ENCODE assay signal across 8 cellular contexts in genomic region chr18:13611616-13612110, GRCh38.
DNase-seq lines count a peak whose midpoint lies in the region; ATAC-seq and TF ChIP-seq lines count a peak whose summit lies in the region.

No MANE protein-coding gene starts in this region.

- peak overlapping the region; percentile 64 for H3K4me2 ChIP-seq in neural progenitor cell

- no peak for TF ChIP-seq CTCF in neural progenitor cell (IDR thresholded peaks at IDR 0.05)

- no peaks in the 10 kb centered on the region for H4K20me1 ChIP-seq in neural progenitor cell (ENCODE audit: low read depth)

- POLR2A ChIA-PET in T-cell (lab: Charles Lee) = interaction anchor here (0.7 to 1.1 kb wide), 4 partner anchors 14 to 174 kb away, joined by 3 read pairs; no protein-coding TSS in a partner anchor

- no peak overlapping the region for H3K9ac ChIP-seq in neural progenitor cell

- H2AFZ ChIP-seq in neural progenitor cell (replicated peaks) = peak overlapping the region; percentile 28

- H3K36me3 ChIP-seq in neural progenitor cell = no peaks in the 10 kb centered on the region

- no peak overlapping the region for H3K27ac ChIP-seq in neural progenitor cell

- peak overlapping the region; percentile 18 for H3K4me3 ChIP-seq in neural progenitor cell

- peaks cover 19% of the 10 kb centered on the region for H3K4me1 ChIP-seq in neural progenitor cell

- H3K4me3 Mint-ChIP-seq in T-cell (peak overlapping the region; percentile 74 to 96 (median 84)), neural progenitor cell (peak overlapping the region; percentile 79)

- H3K4me1 Mint-ChIP-seq in T-cell = peaks cover 77 to 89% (median 82%) of the 10 kb centered on the region in 3 donors
- H3K4me1 Mint-ChIP-seq in neural progenitor cell = peaks cover 25% of the 10 kb centered on the region

- H3K27ac Mint-ChIP-seq in T-cell = peak overlapping the region; percentile 81 to 91
- H3K27ac Mint-ChIP-seq in neural progenitor cell = no peak overlapping the region

- CTCF ChIA-PET in T-cell (lab: Charles Lee) = interaction anchor here in 1 of 2 donors (1.1 kb wide), 1 partner anchor 73 kb away, joined by 3 read pairs; no protein-coding TSS in a partner anchor

- H3F3A ChIP-seq in neural progenitor cell (ENCODE audit: low read depth) = no peaks in the 10 kb centered on the region

- peaks cover 34% of the 10 kb centered on the region for H3K27me3 ChIP-seq in neural progenitor cell

- no peaks in the 10 kb centered on the region for H3K9me3 ChIP-seq in neural progenitor cell (ENCODE audit: low read depth)

- peak; percentile 14 for DNase-seq in SKM-1 (lab: John Stamatoyannopoulos, UW; ENCODE audit: unreplicated experiment)
- DNase-seq in SKM-1 treated with dmso at 0.1 percent for 144 hours (lab: John Stamatoyannopoulos, UW; ENCODE audit: unreplicated experiment) = no peak
- DNase-seq in T-cell = peak in 3 of 34 experiments; percentile 18 to 23 (median 19)
- peak; percentile 28 for DNase-seq in fibroblast of gingiva (ENCODE audit: low read depth)
- DNase-seq in neural progenitor cell (ENCODE audit: low spot score) = no peak
- no peak for DNase-seq in NOMO-1 treated with DMSO at 0.1 percent for 48 hours (lab: John Stamatoyannopoulos, UW; ENCODE audit: unreplicated experiment)
- DNase-seq in NCI-H82 (lab: John Stamatoyannopoulos, UW) = no peak

- H3K9me3 Mint-ChIP-seq in T-cell (no peaks in the 10 kb centered on the region), neural progenitor cell (no peaks in the 10 kb centered on the region)

- H3K36me3 Mint-ChIP-seq in T-cell (peaks cover 4% of the 10 kb centered on the region), neural progenitor cell (no peaks in the 10 kb centered on the region)

- no peaks in the 10 kb centered on the region for H3K27me3 Mint-ChIP-seq in T-cell
- H3K27me3 Mint-ChIP-seq in neural progenitor cell (ENCODE audit: insufficient read depth, low read depth) = peaks cover 12% of the 10 kb centered on the region

- no peaks in the 10 kb centered on the region for H3K79me2 ChIP-seq in neural progenitor cell (ENCODE audit: low read depth)

- ATAC-seq in HG02973 (IDR thresholded peaks at IDR 0.05; ENCODE audit: unreplicated experiment) = peak; percentile 3
- peak in 2 of 4 experiments; percentile 19 to 22 for ATAC-seq in T-cell (replicated peaks in 1 of 4)

Comparison
In these comparisons a context has a peak if more than half of its experiments do, and no peak if none do; other contexts are left out.
1. DNase-seq: peak in SKM-1 (single experiment) and fibroblast of gingiva (single experiment); none in SKM-1 treated with dmso at 0.1 percent for 144 hours (single experiment), neural progenitor cell (single experiment), NOMO-1 treated with DMSO at 0.1 percent for 48 hours (single experiment) and NCI-H82 (single experiment).